Comparison of ENCODE assay signal across 8 cellular contexts in the genomic region with DNA sequence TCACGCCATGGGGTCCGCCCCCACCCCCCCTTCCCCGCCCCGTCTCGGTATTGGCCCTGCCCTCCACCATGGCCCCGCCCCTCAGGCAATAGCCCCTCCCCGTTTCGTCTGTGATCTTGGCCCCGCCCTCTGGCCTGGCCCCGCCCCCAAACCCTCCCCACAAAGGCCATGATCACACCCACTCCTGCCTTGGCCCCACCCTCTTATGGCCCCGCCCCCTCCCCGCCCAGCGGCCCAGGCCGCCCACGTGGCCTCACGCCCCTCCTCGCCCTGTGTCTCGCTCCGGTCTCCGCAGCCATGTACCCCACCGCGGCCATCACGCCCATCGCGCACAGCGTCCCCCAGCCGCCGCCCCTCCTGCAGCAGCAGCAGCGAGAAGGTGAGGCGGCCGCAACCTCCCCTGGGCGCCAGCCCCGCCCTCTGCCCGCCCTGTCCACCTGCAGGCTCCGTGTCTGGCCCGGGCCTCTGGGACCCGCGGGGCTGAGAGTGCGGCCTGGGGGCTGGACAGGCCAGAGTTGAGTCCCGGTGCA.
DNase-seq lines count a peak whose midpoint lies in the region; ATAC-seq and TF ChIP-seq lines count a peak whose summit lies in the region.

No MANE protein-coding gene starts in this region.

- no peak overlapping the region for H3K4me3 ChIP-seq in CD8-positive, alpha-beta T cell (ENCODE audit: low read depth, low read length)
- H3K4me3 ChIP-seq in Peyer's patch (peak overlapping the region in 2 of 4 donors; percentile 18 to 20), neuron (ENCODE audit: low read length) (peak overlapping the region; percentile 7)

- H2AFZ ChIP-seq in neuron (ENCODE audit: low read depth, low read length): no peak overlapping the region

- H3K4me1 Mint-ChIP-seq in CD8-positive, alpha-beta T cell (ENCODE audit: low read depth): peaks cover 13% of the 10 kb centered on the region

- H3K27me3 ChIP-seq in CD8-positive, alpha-beta T cell (ENCODE audit: insufficient read depth, low read length): no peaks in the 10 kb centered on the region
- H3K27me3 ChIP-seq in Peyer's patch (peaks cover 0 to 3% of the 10 kb centered on the region in 2 donors), neuron (ENCODE audit: insufficient read depth, low read length) (no peaks in the 10 kb centered on the region)

- H3K9me3 Mint-ChIP-seq in CD8-positive, alpha-beta T cell: no peaks in the 10 kb centered on the region

- no peaks in the 10 kb centered on the region for H3K36me3 Mint-ChIP-seq in CD8-positive, alpha-beta T cell

- H3K4me3 Mint-ChIP-seq in CD8-positive, alpha-beta T cell: no peak overlapping the region

- no peaks in the 10 kb centered on the region for H3K36me3 ChIP-seq in CD8-positive, alpha-beta T cell (ENCODE audit: insufficient read depth, low read length)
- H3K36me3 ChIP-seq in Peyer's patch: no peaks in the 10 kb centered on the region
- H3K36me3 ChIP-seq in neuron (ENCODE audit: insufficient read depth, low read length): no peaks in the 10 kb centered on the region

- H3K27ac Mint-ChIP-seq in CD8-positive, alpha-beta T cell: no peak overlapping the region

- no peak overlapping the region for H3K27ac ChIP-seq in CD8-positive, alpha-beta T cell (ENCODE audit: low read depth, low read length)
- no peak overlapping the region for H3K27ac ChIP-seq in Peyer's patch

- no peak for TF ChIP-seq POLR2A in Peyer's patch (IDR thresholded peaks at IDR 0.05)

- H3K9me3 ChIP-seq in CD8-positive, alpha-beta T cell (ENCODE audit: low read length): no peaks in the 10 kb centered on the region
- H3K9me3 ChIP-seq in Peyer's patch: peaks cover 0 to 9% (median 0%) of the 10 kb centered on the region in 4 donors
- no peaks in the 10 kb centered on the region for H3K9me3 ChIP-seq in neuron (ENCODE audit: low read length)

- POLR2A ChIA-PET in CD8-positive, alpha-beta T cell (lab: Charles Lee): interaction anchor here (1.5 kb wide), 1 partner anchor 10 kb away, joined by 5 read pairs; no protein-coding TSS in a partner anchor

- no peak for TF ChIP-seq CTCF in CD8-positive, alpha-beta T cell (IDR thresholded peaks at IDR 0.05)
- TF ChIP-seq CTCF in Peyer's patch (IDR thresholded peaks at IDR 0.05): no peak

- peaks cover 15% of the 10 kb centered on the region for H3K4me1 ChIP-seq in CD8-positive, alpha-beta T cell (ENCODE audit: insufficient read depth, low read length)
- H3K4me1 ChIP-seq in Peyer's patch (peaks cover 0 to 21% (median 2%) of the 10 kb centered on the region in 4 donors), neuron (ENCODE audit: insufficient read depth, low read length) (peaks cover 5% of the 10 kb centered on the region)

- CTCF ChIA-PET in CD8-positive, alpha-beta T cell (lab: Charles Lee): interaction anchor here (0.7 kb wide), 1 partner anchor 10 kb away, joined by 3 read pairs; no protein-coding TSS in a partner anchor

- intact Hi-C loops in CD8-positive, alpha-beta T cell (cut with DNase I, micrococcal nuclease): loop anchor here (1.0 to 2.0 kb wide), 3 partner anchors 9 to 287 kb away; a partner anchor contains a TSS

- peak; percentile 54 for ATAC-seq in CD8-positive, alpha-beta T cell
- no peak for ATAC-seq in GM21423 (IDR thresholded peaks at IDR 0.05; ENCODE audit: unreplicated experiment)

- peak in 5 of 7 experiments; percentile 39 to 72 (median 43) for DNase-seq in CD8-positive, alpha-beta T cell
- DNase-seq in Peyer's patch (peak in 2 of 3 donors; percentile 53 to 64), NCI-H1417 treated with DMSO at 0.1 percent for 48 hours (lab: John Stamatoyannopoulos, UW) (no peak), DMS153 treated with DMSO at 0.1 percent for 48 hours (lab: John Stamatoyannopoulos, UW; ENCODE audit: unreplicated experiment) (no peak), NCI-H2107 (lab: John Stamatoyannopoulos, UW) (no peak)
- peak; percentile 53 for DNase-seq in effector CD4-positive, alpha-beta T cell

- H3K27me3 Mint-ChIP-seq in CD8-positive, alpha-beta T cell (ENCODE audit: low read depth): peaks cover 9% of the 10 kb centered on the region

Comparison
In these comparisons a context has a peak if more than half of its experiments do, and no peak if none do; other contexts are left out.
1. DNase-seq: peak in CD8-positive, alpha-beta T cell (5 of 7), Peyer's patch (2 of 3) and effector CD4-positive, alpha-beta T cell (single experiment); none in NCI-H1417 treated with DMSO at 0.1 percent for 48 hours (single experiment), DMS153 treated with DMSO at 0.1 percent for 48 hours (single experiment) and NCI-H2107 (single experiment).